Comparison of ENCODE assay signal across 8 cellular contexts in genomic region chr10:31929260-31929985, GRCh38. TPM values are rescaled to one million over a fixed set of nuclear protein-coding genes. Genes with fewer than 3 reads are reported as not detected.
DNase-seq lines count a peak whose midpoint lies in the region; ATAC-seq and TF ChIP-seq lines count a peak whose summit lies in the region.

No MANE protein-coding gene starts in this region.

- H3K4me1 ChIP-seq in thymus (ENCODE audit: control insufficient read depth, insufficient read depth, low read length) = peaks cover 4% of the 10 kb centered on the region

- H3K4me3 ChIP-seq in GM12864 (ENCODE audit: low read depth, low read length) (peak overlapping the region; percentile 96), epithelial cell of proximal tubule (ENCODE audit: low read depth, low read length) (peak overlapping the region; percentile 94), thymus (ENCODE audit: low read length) (peak overlapping the region; percentile 98)

- TF ChIP-seq CTCF in GM12864 (IDR thresholded peaks at IDR 0.05; ENCODE audit: low read depth, low read length, missing control alignments) (no peak), epithelial cell of proximal tubule (conservative IDR thresholded peaks at IDR 0.05; ENCODE audit: low read depth, low read length) (no peak), mesothelial cell of epicardium (IDR thresholded peaks at IDR 0.05; ENCODE audit: unreplicated experiment) (no peak)

- H3K27me3 Mint-ChIP-seq in activated CD8-positive, alpha-beta T cell treated with anti-CD3 and anti-CD28 coated beads, Interleukin-2, amount 10 ng/mL, durations not matched to agents 7 days and 5 days (ENCODE audit: low read depth) = peaks cover 8% of the 10 kb centered on the region
- H3K27me3 Mint-ChIP-seq in mesothelial cell of epicardium (ENCODE audit: low read depth) = no peaks in the 10 kb centered on the region

- peak overlapping the region; percentile 97 for H3K27ac ChIP-seq in thymus (ENCODE audit: low read depth)

- peak; percentile 8 for ATAC-seq in activated CD8-positive, alpha-beta T cell treated with anti-CD3 and anti-CD28 coated beads, Interleukin-2, amount 10 ng/mL, durations not matched to agents 7 days and 5 days

- no peaks in the 10 kb centered on the region for H3K9me3 ChIP-seq in thymus (ENCODE audit: control insufficient read depth)

- no peaks in the 10 kb centered on the region for H3K9me3 Mint-ChIP-seq in activated CD8-positive, alpha-beta T cell treated with anti-CD3 and anti-CD28 coated beads, Interleukin-2, amount 10 ng/mL, durations not matched to agents 7 days and 5 days (ENCODE audit: insufficient read depth)
- no peaks in the 10 kb centered on the region for H3K9me3 Mint-ChIP-seq in mesothelial cell of epicardium

- peak overlapping the region; percentile 72 for H3K27ac Mint-ChIP-seq in activated CD8-positive, alpha-beta T cell treated with anti-CD3 and anti-CD28 coated beads, Interleukin-2, amount 10 ng/mL, durations not matched to agents 7 days and 5 days
- H3K27ac Mint-ChIP-seq in mesothelial cell of epicardium = peak overlapping the region; percentile 97

- WGBS in thymus = under 1% methylated on average over 25 of the region's 25 CpGs

- H3K36me3 ChIP-seq in thymus (ENCODE audit: control insufficient read depth, insufficient read depth) = no peaks in the 10 kb centered on the region

- DNase-seq in GM12864 (ENCODE audit: low read depth) = no peak
- DNase-seq in HEK293T (ENCODE audit: extremely low spot score) = peak; percentile 7
- DNase-seq in NCI-H146 treated with DMSO at 0.1 percent for 48 hours (lab: John Stamatoyannopoulos, UW; ENCODE audit: unreplicated experiment) = peak; percentile 39
- peak; percentile 42 for DNase-seq in activated CD8-positive, alpha-beta T cell treated with anti-CD3 and anti-CD28 coated beads, Interleukin-2, amount 10 ng/mL, durations not matched to agents 7 days and 5 days
- no peak for DNase-seq in epithelial cell of proximal tubule (ENCODE audit: low read depth)
- no peak for DNase-seq in mesothelial cell of epicardium (ENCODE audit: low spot score in 2 of 2, unreplicated experiment in 2 of 2)
- no peak for DNase-seq in middle frontal gyrus (ENCODE audit: extremely low spot score, low spot score)

- no peaks in the 10 kb centered on the region for H3K36me3 Mint-ChIP-seq in activated CD8-positive, alpha-beta T cell treated with anti-CD3 and anti-CD28 coated beads, Interleukin-2, amount 10 ng/mL, durations not matched to agents 7 days and 5 days (ENCODE audit: low read depth)
- H3K36me3 Mint-ChIP-seq in mesothelial cell of epicardium = no peaks in the 10 kb centered on the region

- peaks cover 42% of the 10 kb centered on the region for H3K4me1 Mint-ChIP-seq in activated CD8-positive, alpha-beta T cell treated with anti-CD3 and anti-CD28 coated beads, Interleukin-2, amount 10 ng/mL, durations not matched to agents 7 days and 5 days (ENCODE audit: low read depth)
- H3K4me1 Mint-ChIP-seq in mesothelial cell of epicardium = peaks cover 34% of the 10 kb centered on the region

- CTCF ChIA-PET in HEK293T (lab: Yijun Ruan, JAX) = interaction anchor here (0.6 kb wide), 1 partner anchor 67 kb away, joined by 3 read pairs; no protein-coding TSS in a partner anchor
- CTCF ChIA-PET in activated CD8-positive, alpha-beta T cell treated with anti-CD3 and anti-CD28 coated beads, Interleukin-2, amount 10 ng/mL, durations not matched to agents 7 days and 5 days (lab: Charles Lee) = interaction anchor here (0.7 to 2.0 kb wide), 6 partner anchors 8 to 87 kb away, joined by 3 to 11 read pairs (median 5); no protein-coding TSS in a partner anchor

- POLR2A ChIA-PET in HEK293T (lab: Yijun Ruan, JAX) = interaction anchor here (0.7 to 1.6 kb wide), 4 partner anchors 27 to 127 kb away, joined by 3 to 6 read pairs (median 3); no protein-coding TSS in a partner anchor
- POLR2A ChIA-PET in activated CD8-positive, alpha-beta T cell treated with anti-CD3 and anti-CD28 coated beads, Interleukin-2, amount 10 ng/mL, durations not matched to agents 7 days and 5 days (lab: Charles Lee) = interaction anchor here (0.5 kb wide), 1 partner anchor 45 kb away, joined by 3 read pairs; no protein-coding TSS in a partner anchor

- H3K27me3 ChIP-seq in thymus (ENCODE audit: control insufficient read depth, insufficient read depth) = no peaks in the 10 kb centered on the region

- peak overlapping the region; percentile 85 for H3K4me3 Mint-ChIP-seq in activated CD8-positive, alpha-beta T cell treated with anti-CD3 and anti-CD28 coated beads, Interleukin-2, amount 10 ng/mL, durations not matched to agents 7 days and 5 days
- peak overlapping the region; percentile 90 for H3K4me3 Mint-ChIP-seq in mesothelial cell of epicardium

TF ChIP-seq in HEK293T, 16 proteins besides CTCF, POLR2A, EP300 and RAD21:
- TF ChIP-seq ELF4 (IDR thresholded peaks at IDR 0.05) (peak; percentile 42; the same call in 1 of the 2 replicates), TARDBP (IDR thresholded peaks at IDR 0.05) (no peak), SUZ12 (IDR thresholded peaks at IDR 0.05) (no peak)

RNA-seq across cellular contexts. Expression of gene ARHGAP12, which starts 0.8 kb away (rescaled TPM):
- total RNA-seq in activated CD8-positive, alpha-beta T cell treated with anti-CD3 and anti-CD28 coated beads, Interleukin-2, amount 10 ng/mL, durations not matched to agents 7 days and 5 days = 1 to 10 TPM; 4.9 to 5.5 TPM
- total RNA-seq in epithelial cell of proximal tubule = 13.7 and 16.2 TPM in 2 replicates
- total RNA-seq in mesothelial cell of epicardium = 35.1 to 37.0 TPM (median 35.3 TPM) in 3 replicates
- polyA plus RNA-seq in thymus = 43.5 TPM

Comparison
In these comparisons a context has a peak if more than half of its experiments do, and no peak if none do; other contexts are left out.
1. DNase-seq: peak in HEK293T (single experiment), NCI-H146 treated with DMSO at 0.1 percent for 48 hours (single experiment) and activated CD8-positive, alpha-beta T cell treated with anti-CD3 and anti-CD28 coated beads, Interleukin-2, amount 10 ng/mL, durations not matched to agents 7 days and 5 days (single experiment); none in GM12864 (single experiment), epithelial cell of proximal tubule (single experiment), mesothelial cell of epicardium (0 of 2) and middle frontal gyrus (single experiment).
2. Peak in every context shown above with its lines, with median percentiles within 50 percentile points of each other: H3K4me3 ChIP-seq.